Comparison of ENCODE assay signal across 1 cellular context in the genomic region with DNA sequence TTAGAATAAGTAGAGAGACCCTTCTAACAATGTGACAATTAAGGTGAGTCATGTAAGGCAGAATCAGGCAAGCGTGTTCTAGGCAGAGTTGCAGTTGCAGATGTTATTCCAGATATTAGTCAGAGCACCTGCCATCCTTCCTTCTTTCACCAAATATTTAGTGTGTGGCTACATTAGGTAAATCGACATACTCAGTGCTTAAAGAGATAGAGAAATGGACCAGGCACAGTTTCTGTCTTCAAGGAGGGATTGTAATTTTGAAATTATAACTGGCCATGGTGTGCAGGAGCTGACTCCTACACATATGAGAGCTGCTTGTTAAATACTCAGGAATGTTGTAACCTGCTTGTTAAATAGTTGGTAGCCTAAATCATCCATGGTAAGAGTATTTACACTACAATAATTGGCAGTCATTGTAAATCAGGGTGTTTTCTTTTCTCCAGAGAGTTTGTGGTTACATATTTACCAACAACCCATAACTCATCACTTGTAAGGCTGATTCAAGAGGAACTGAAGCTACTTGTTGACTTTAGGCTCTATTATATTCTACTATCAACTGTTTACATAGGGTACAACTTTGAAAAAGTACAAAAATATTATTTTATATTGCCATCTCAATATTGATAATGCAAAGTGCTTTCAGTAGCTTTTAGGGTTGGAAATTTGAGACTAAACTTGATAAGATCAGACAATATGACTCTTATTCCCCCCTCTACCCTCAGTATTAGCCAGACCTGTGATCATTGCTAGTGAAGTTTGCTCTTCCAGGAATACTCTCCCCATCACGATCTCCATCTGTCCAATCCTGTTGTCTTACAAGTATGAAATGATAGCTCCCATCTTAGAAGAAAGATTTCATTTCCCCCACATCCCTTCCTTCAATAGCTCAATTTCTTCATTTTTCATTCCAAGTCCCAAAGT.
TF ChIP-seq lines count a peak whose summit lies in the region.

No MANE protein-coding gene starts in this region.

TF ChIP-seq in A549, 52 proteins besides CTCF, POLR2A, EP300 and RAD21 (continued from another document):
- TF ChIP-seq HMGXB4 (CRISPR knock-in tag; IDR thresholded peaks at IDR 0.05; ENCODE audit: borderline replicate concordance): no peak
- peak; percentile 56 for TF ChIP-seq ZFP36 (IDR thresholded peaks at IDR 0.05; ENCODE audit: borderline replicate concordance, partially characterized antibody)
- no peak for TF ChIP-seq EHF (CRISPR knock-in tag; IDR thresholded peaks at IDR 0.05)
- peak; percentile 94 for TF ChIP-seq GATA3 (IDR thresholded peaks at IDR 0.05; ENCODE audit: borderline replicate concordance)
- TF ChIP-seq PBX3 (IDR thresholded peaks at IDR 0.05): 0 out of 2 replicates have a peak, but pooled peaks have one; percentile 18
